In the genomic region with DNA sequence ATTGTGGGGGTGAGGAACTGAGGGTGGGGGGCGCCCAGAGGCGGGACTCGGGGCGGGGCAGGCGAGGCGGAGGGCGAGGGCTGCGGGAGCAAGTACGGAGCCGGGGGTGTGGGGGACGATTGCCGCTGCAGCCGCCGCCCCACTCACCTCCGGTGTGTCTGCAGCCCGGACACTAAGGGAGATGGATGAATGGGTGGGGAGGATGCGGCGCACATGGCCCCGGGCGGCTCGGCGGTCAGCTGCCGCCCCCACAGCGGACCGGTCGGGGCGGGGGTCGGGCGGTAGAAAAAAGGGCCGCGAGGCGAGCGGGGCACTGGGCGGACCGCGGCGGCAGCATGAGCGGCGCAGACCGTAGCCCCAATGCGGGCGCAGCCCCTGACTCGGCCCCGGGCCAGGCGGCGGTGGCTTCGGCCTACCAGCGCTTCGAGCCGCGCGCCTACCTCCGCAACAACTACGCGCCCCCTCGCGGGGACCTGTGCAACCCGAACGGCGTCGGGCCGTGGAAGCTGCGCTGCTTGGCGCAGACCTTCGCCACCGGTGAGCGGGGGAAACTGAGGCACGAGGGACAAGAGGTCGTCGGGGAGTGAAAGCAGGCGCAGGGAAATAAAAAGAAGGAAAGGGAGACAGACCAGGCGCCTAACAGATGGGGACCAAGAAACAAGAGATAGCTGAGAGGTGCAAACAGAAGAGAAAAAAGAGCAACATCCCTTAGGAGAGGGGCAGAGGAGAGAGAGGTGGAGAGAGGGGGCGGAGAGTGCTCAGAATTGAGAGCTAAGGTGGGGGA, we compare ENCODE assay signal across 9 cellular contexts. TPM values are rescaled to one million over a fixed set of nuclear protein-coding genes. Genes with fewer than 3 reads are reported as not detected.
DNase-seq lines count a peak whose midpoint lies in the region; ATAC-seq, FAIRE-seq and TF ChIP-seq lines count a peak whose summit lies in the region.
"Had no signal": no experiment of that assay in that cellular context is flagged by ENCODE, and none has a peak within 500 bp of the region (broad histone marks: within the 10 kb centered on the region; RNA-seq: fewer than 3 reads in every experiment).

A gene with protein sequence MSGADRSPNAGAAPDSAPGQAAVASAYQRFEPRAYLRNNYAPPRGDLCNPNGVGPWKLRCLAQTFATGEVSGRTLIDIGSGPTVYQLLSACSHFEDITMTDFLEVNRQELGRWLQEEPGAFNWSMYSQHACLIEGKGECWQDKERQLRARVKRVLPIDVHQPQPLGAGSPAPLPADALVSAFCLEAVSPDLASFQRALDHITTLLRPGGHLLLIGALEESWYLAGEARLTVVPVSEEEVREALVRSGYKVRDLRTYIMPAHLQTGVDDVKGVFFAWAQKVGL (plus strand): TSS at position 313 of the 784 bp plus-strand sequence. CDS start 23 bp downstream, at position 336.

- H3K27me3 Mint-ChIP-seq in WTC11 (ENCODE audit: low read depth) = peaks cover 47% of the 10 kb centered on the region

- H3K4me1 Mint-ChIP-seq in WTC11 = peaks cover 49% of the 10 kb centered on the region

- POLR2A ChIA-PET in WTC11 (lab: Charles Lee) = interaction anchor here (0.7 to 1.1 kb wide), 2 partner anchors 23 to 45 kb away, joined by 3 read pairs; no protein-coding TSS in a partner anchor

- peak within 1 kb of the TSS; percentile 71 for H3K4me3 Mint-ChIP-seq in WTC11

- H3K27ac Mint-ChIP-seq in WTC11 = no peak within 1 kb of the TSS

- CTCF ChIA-PET in WTC11 (lab: Charles Lee) = interaction anchor here (0.6 to 18.0 kb wide), 22 partner anchors 10 to 123 kb away, joined by 3 to 876 read pairs (median 6); a partner anchor contains a TSS

- DNase-seq in DMS53 treated with DMSO at 0.1 percent for 48 hours (lab: John Stamatoyannopoulos, UW; ENCODE audit: unreplicated experiment) (peak; percentile 7), LNCaP clone FGC (ENCODE audit: low read depth) (no peak), WTC11 (ENCODE audit: low spot score) (peak; percentile 83), bronchial epithelial cell (ENCODE audit: low read depth) (peak; percentile 31), iris pigment epithelial cell (ENCODE audit: low read depth) (peak; percentile 53), middle frontal gyrus (ENCODE audit: extremely low spot score, low spot score) (no peak)
- DNase-seq in stimulated activated CD4-positive, alpha-beta T cell treated with anti-CD3 and anti-CD28 coated beads, Interleukin-1b, Interleukin-23, amount 100 ng/mL, for 24 hours (ENCODE audit: low read depth in 4 of 4, low spot score in 1 of 4) = peak; percentile 35 to 71 (median 55)

- H3K27me3 ChIP-seq in bronchial epithelial cell (ENCODE audit: control insufficient read depth, insufficient read depth, low read length) = peaks cover 23% of the 10 kb centered on the region

- TF ChIP-seq CTCF in LNCaP clone FGC (IDR thresholded peaks at IDR 0.05; ENCODE audit: control insufficient read depth, extremely low read depth, insufficient read depth) = peak; percentile 55
- peak; percentile 26; the same call in 1 of the 2 replicates for TF ChIP-seq CTCF in WTC11 (IDR thresholded peaks at IDR 0.05)
- peak; percentile 80 for TF ChIP-seq CTCF in bronchial epithelial cell (IDR thresholded peaks at IDR 0.05; ENCODE audit: insufficient read depth, low read length, severe bottlenecking)

- no peak for FAIRE-seq in bronchial epithelial cell (lab: Jason Lieb, UNC)

- ATAC-seq in WTC11 (peak; percentile 34), HG03039 (IDR thresholded peaks at IDR 0.05; ENCODE audit: unreplicated experiment) (no peak)

- no peaks in the 10 kb centered on the region for H3K36me3 Mint-ChIP-seq in WTC11

- H3K4me3 ChIP-seq in LNCaP clone FGC (ENCODE audit: low read depth, low read length) (no peak within 1 kb of the TSS), bronchial epithelial cell (ENCODE audit: low read depth, low read length) (peak within 1 kb of the TSS; percentile 26)

- H3K36me3 ChIP-seq in bronchial epithelial cell (ENCODE audit: control insufficient read depth, insufficient read depth, low read length) = no peaks in the 10 kb centered on the region

- no peaks in the 10 kb centered on the region for H3K9me3 Mint-ChIP-seq in WTC11

TF ChIP-seq in WTC11, 78 proteins besides CTCF, POLR2A, EP300 and RAD21 (continues in another document):
- TF ChIP-seq ZNF232 (CRISPR knock-in tag; IDR thresholded peaks at IDR 0.05) = no peak
- TF ChIP-seq MXD4 (CRISPR knock-in tag; IDR thresholded peaks at IDR 0.05; ENCODE audit: borderline replicate concordance) = no peak
- no peak for TF ChIP-seq JAZF1 (CRISPR knock-in tag; IDR thresholded peaks at IDR 0.05)
- no peak for TF ChIP-seq NR1H2 (CRISPR knock-in tag; IDR thresholded peaks at IDR 0.05)
- TF ChIP-seq NFE2L1 (CRISPR knock-in tag; IDR thresholded peaks at IDR 0.05) = no peak; the same call in 1 of the 2 replicates
- TF ChIP-seq, protein P1, sequence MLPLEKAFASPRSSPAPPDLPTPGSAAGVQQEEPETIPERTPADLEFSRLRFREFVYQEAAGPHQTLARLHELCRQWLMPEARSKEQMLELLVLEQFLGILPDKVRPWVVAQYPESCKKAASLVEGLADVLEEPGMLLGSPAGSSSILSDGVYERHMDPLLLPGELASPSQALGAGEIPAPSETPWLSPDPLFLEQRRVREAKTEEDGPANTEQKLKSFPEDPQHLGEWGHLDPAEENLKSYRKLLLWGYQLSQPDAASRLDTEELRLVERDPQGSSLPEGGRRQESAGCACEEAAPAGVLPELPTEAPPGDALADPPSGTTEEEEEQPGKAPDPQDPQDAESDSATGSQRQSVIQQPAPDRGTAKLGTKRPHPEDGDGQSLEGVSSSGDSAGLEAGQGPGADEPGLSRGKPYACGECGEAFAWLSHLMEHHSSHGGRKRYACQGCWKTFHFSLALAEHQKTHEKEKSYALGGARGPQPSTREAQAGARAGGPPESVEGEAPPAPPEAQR (CRISPR knock-in tag; IDR thresholded peaks at IDR 0.05) = no peak
- TF ChIP-seq, protein P2, sequence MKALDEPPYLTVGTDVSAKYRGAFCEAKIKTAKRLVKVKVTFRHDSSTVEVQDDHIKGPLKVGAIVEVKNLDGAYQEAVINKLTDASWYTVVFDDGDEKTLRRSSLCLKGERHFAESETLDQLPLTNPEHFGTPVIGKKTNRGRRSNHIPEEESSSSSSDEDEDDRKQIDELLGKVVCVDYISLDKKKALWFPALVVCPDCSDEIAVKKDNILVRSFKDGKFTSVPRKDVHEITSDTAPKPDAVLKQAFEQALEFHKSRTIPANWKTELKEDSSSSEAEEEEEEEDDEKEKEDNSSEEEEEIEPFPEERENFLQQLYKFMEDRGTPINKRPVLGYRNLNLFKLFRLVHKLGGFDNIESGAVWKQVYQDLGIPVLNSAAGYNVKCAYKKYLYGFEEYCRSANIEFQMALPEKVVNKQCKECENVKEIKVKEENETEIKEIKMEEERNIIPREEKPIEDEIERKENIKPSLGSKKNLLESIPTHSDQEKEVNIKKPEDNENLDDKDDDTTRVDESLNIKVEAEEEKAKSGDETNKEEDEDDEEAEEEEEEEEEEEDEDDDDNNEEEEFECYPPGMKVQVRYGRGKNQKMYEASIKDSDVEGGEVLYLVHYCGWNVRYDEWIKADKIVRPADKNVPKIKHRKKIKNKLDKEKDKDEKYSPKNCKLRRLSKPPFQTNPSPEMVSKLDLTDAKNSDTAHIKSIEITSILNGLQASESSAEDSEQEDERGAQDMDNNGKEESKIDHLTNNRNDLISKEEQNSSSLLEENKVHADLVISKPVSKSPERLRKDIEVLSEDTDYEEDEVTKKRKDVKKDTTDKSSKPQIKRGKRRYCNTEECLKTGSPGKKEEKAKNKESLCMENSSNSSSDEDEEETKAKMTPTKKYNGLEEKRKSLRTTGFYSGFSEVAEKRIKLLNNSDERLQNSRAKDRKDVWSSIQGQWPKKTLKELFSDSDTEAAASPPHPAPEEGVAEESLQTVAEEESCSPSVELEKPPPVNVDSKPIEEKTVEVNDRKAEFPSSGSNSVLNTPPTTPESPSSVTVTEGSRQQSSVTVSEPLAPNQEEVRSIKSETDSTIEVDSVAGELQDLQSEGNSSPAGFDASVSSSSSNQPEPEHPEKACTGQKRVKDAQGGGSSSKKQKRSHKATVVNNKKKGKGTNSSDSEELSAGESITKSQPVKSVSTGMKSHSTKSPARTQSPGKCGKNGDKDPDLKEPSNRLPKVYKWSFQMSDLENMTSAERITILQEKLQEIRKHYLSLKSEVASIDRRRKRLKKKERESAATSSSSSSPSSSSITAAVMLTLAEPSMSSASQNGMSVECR (CRISPR knock-in tag; IDR thresholded peaks at IDR 0.05; ENCODE audit: borderline replicate concordance) = no peak
- TF ChIP-seq, protein P3, sequence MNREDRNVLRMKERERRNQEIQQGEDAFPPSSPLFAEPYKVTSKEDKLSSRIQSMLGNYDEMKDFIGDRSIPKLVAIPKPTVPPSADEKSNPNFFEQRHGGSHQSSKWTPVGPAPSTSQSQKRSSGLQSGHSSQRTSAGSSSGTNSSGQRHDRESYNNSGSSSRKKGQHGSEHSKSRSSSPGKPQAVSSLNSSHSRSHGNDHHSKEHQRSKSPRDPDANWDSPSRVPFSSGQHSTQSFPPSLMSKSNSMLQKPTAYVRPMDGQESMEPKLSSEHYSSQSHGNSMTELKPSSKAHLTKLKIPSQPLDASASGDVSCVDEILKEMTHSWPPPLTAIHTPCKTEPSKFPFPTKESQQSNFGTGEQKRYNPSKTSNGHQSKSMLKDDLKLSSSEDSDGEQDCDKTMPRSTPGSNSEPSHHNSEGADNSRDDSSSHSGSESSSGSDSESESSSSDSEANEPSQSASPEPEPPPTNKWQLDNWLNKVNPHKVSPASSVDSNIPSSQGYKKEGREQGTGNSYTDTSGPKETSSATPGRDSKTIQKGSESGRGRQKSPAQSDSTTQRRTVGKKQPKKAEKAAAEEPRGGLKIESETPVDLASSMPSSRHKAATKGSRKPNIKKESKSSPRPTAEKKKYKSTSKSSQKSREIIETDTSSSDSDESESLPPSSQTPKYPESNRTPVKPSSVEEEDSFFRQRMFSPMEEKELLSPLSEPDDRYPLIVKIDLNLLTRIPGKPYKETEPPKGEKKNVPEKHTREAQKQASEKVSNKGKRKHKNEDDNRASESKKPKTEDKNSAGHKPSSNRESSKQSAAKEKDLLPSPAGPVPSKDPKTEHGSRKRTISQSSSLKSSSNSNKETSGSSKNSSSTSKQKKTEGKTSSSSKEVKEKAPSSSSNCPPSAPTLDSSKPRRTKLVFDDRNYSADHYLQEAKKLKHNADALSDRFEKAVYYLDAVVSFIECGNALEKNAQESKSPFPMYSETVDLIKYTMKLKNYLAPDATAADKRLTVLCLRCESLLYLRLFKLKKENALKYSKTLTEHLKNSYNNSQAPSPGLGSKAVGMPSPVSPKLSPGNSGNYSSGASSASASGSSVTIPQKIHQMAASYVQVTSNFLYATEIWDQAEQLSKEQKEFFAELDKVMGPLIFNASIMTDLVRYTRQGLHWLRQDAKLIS (CRISPR knock-in tag; IDR thresholded peaks at IDR 0.05; ENCODE audit: borderline replicate concordance) = no peak
- no peak for TF ChIP-seq TEAD1 (CRISPR knock-in tag; IDR thresholded peaks at IDR 0.05)
- no peak for TF ChIP-seq NFATC4 (CRISPR knock-in tag; IDR thresholded peaks at IDR 0.05)
- TF ChIP-seq OVOL2 (CRISPR knock-in tag; IDR thresholded peaks at IDR 0.05; ENCODE audit: borderline replicate concordance) = no peak

RNA-seq across cellular contexts. Expression of the gene that starts here (rescaled TPM):
- 2.4 to 3.1 TPM (median 2.7 TPM) in 3 replicates for total RNA-seq in WTC11 (2021)
- total RNA-seq in bronchial epithelial cell = not detected in 2 replicates
- total RNA-seq: T-helper 1 cell treated with Interleukin-12 subunit alpha and Interleukin-12 subunit beta and Interleukin-4 antibody, amounts not matched to agents 30 ng/mL and 1 ng/mL, for 36 hours had no signal

Comparison
In these comparisons a context has a peak if more than half of its experiments do, and no peak if none do; other contexts are left out.
1. Peak in DNase-seq and H3K4me3 ChIP-seq in bronchial epithelial cell; RNA of the gene not detected or under 1 TPM.
2. DNase-seq: peak in DMS53 treated with DMSO at 0.1 percent for 48 hours (single experiment), WTC11 (single experiment), iris pigment epithelial cell (single experiment) and stimulated activated CD4-positive, alpha-beta T cell treated with anti-CD3 and anti-CD28 coated beads, Interleukin-1b, Interleukin-23, amount 100 ng/mL, for 24 hours (4 of 4); none in LNCaP clone FGC (single experiment) and middle frontal gyrus (single experiment).
3. CTCF ChIP-seq: peak in every context shown above with its lines; median percentile 80 in bronchial epithelial cell; 55 in LNCaP clone FGC; 26 in WTC11.